Comparison of ENCODE assay signal across 1 cellular context in genomic region chr12:93704122-93704521, GRCh38.
A peak's percentile ranks its signal among the peaks of the same experiment; 100 is the strongest.
TF ChIP-seq lines count a peak whose summit lies in the region.

No MANE protein-coding gene starts in this region.

TF ChIP-seq in GM12878, 131 proteins besides CTCF, POLR2A, EP300 and RAD21:
- no peak for TF ChIP-seq BCL11A (IDR thresholded peaks at IDR 0.05; ENCODE audit: low read depth, low read length)
- TF ChIP-seq E4F1 (IDR thresholded peaks at IDR 0.05; ENCODE audit: borderline replicate concordance, partially characterized antibody): no peak
- peak; percentile 38; the same call in 1 of the 2 replicates for TF ChIP-seq RUNX3 (IDR thresholded peaks at IDR 0.05; ENCODE audit: low read length)
- peak; percentile 62 for TF ChIP-seq JUNB (IDR thresholded peaks at IDR 0.05)
- TF ChIP-seq HDGF (IDR thresholded peaks at IDR 0.05): no peak
- no peak for TF ChIP-seq POU2F2 (IDR thresholded peaks at IDR 0.05; ENCODE audit: borderline replicate concordance, low read depth, low read length)
- TF ChIP-seq CHD2 (IDR thresholded peaks at IDR 0.05; ENCODE audit: borderline replicate concordance, low read depth, low read length): no peak
- no peak for TF ChIP-seq NRF1 (conservative IDR thresholded peaks at IDR 0.05; ENCODE audit: low read depth, low read length)
- TF ChIP-seq PAX8 (IDR thresholded peaks at IDR 0.05): no peak
- no peak for TF ChIP-seq TCF7 (IDR thresholded peaks at IDR 0.05; ENCODE audit: borderline replicate concordance)
- no peak for TF ChIP-seq NR2C1 (IDR thresholded peaks at IDR 0.05)
- no peak for TF ChIP-seq PBX3 (IDR thresholded peaks at IDR 0.05; ENCODE audit: insufficient replicate concordance, low read depth, low read length)
